8 cellular contexts compared by ENCODE assay signal in the genomic region with DNA sequence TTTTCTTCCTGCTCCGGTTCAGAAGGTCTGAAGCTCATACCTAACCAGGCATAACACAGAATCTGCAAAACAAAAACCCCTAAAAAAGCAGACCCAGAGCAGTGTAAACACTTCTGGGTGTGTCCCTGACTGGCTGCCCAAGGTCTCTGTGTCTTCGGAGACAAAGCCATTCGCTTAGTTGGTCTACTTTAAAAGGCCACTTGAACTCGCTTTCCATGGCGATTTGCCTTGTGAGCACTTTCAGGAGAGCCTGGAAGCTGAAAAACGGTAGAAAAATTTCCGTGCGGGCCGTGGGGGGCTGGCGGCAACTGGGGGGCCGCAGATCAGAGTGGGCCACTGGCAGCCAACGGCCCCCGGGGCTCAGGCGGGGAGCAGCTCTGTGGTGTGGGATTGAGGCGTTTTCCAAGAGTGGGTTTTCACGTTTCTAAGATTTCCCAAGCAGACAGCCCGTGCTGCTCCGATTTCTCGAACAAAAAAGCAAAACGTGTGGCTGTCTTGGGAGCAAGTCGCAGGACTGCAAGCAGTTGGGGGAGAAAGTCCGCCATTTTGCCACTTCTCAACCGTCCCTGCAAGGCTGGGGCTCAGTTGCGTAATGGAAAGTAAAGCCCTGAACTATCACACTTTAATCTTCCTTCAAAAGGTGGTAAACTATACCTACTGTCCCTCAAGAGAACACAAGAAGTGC. TPM values are rescaled to one million over a fixed set of nuclear protein-coding genes. Genes with fewer than 3 reads are reported as not detected.
A peak's percentile ranks its signal among the peaks of the same experiment; 100 is the strongest.
DNase-seq lines count a peak whose midpoint lies in the region; TF ChIP-seq lines count a peak whose summit lies in the region.

No MANE protein-coding gene starts in this region.

- TF ChIP-seq CTCF in WERI-Rb-1 (IDR thresholded peaks at IDR 0.05; ENCODE audit: low read depth, low read length) (no peak), GM10266 (IDR thresholded peaks at IDR 0.05; ENCODE audit: control insufficient read depth, insufficient read depth, low read depth, missing control alignments) (no peak)

- H3K27ac ChIP-seq in WERI-Rb-1 (peak overlapping the region; percentile 100), stomach smooth muscle (ENCODE audit: low read length) (peak overlapping the region; percentile 100)

- H3K9ac ChIP-seq in stomach smooth muscle (ENCODE audit: low read length in 2 of 2), result peak overlapping the region; percentile 98 to 99

- H3K9me3 ChIP-seq in WERI-Rb-1 (ENCODE audit: severe bottlenecking), result no peaks in the 10 kb centered on the region
- no peaks in the 10 kb centered on the region for H3K9me3 ChIP-seq in stomach smooth muscle (ENCODE audit: control insufficient read depth in 2 of 2, low read length in 2 of 2)

- peaks cover 45% of the 10 kb centered on the region for H3K4me1 ChIP-seq in stomach smooth muscle (ENCODE audit: control insufficient read depth, insufficient read depth, low read length)

- peak overlapping the region; percentile 89 for H3K4me3 ChIP-seq in WERI-Rb-1 (ENCODE audit: low read depth, low read length)
- peak overlapping the region; percentile 91 to 97 for H3K4me3 ChIP-seq in stomach smooth muscle (ENCODE audit: low read length in 2 of 2)

- H3K27me3 ChIP-seq in WERI-Rb-1 (ENCODE audit: insufficient read depth, low read depth, severe bottlenecking), result no peaks in the 10 kb centered on the region
- H3K27me3 ChIP-seq in stomach smooth muscle (ENCODE audit: control insufficient read depth in 1 of 2, insufficient read depth in 2 of 2, low read length in 2 of 2), result no peaks in the 10 kb centered on the region

- DNase-seq in ELR (ENCODE audit: low read depth) (peak; percentile 69), NCI-H1092 (lab: John Stamatoyannopoulos, UW) (peak; percentile 73), WERI-Rb-1 (peak; percentile 52), dermis blood vessel endothelial cell (peak; percentile 69), mesenteric fat pad (ENCODE audit: low spot score) (peak; percentile 86), middle frontal gyrus (ENCODE audit: extremely low spot score, low spot score) (no peak), GM10266 (ENCODE audit: extremely low spot score) (no peak)

- H3K36me3 ChIP-seq in WERI-Rb-1, result peaks cover 42% of the 10 kb centered on the region
- H3K36me3 ChIP-seq in stomach smooth muscle (ENCODE audit: control insufficient read depth in 2 of 2, insufficient read depth in 2 of 2, low read length in 2 of 2), result peaks cover 21 to 31% of the 10 kb centered on the region in 2 donors

RNA-seq across cellular contexts. Expression of a gene that starts 0.7 kb away (rescaled TPM):
- total RNA-seq in dermis blood vessel endothelial cell, result 2,930 and 8,332 TPM in 2 replicates
- 11,495 TPM for total RNA-seq in mesenteric fat pad

RNA-seq across cellular contexts. Expression of a gene that starts 26.7 kb away (rescaled TPM):
- total RNA-seq in dermis blood vessel endothelial cell, result 67.4 and 71.3 TPM in 2 replicates
- total RNA-seq in mesenteric fat pad, result 87.0 TPM

RNA-seq across cellular contexts. Expression of a gene that starts 60.0 kb away (rescaled TPM):
- total RNA-seq in dermis blood vessel endothelial cell (31.1 and 48.2 TPM in 2 replicates), mesenteric fat pad (91.9 TPM)

Comparison
In these comparisons a context has a peak if more than half of its experiments do, and no peak if none do; other contexts are left out.
1. DNase-seq: peak in ELR (single experiment), NCI-H1092 (single experiment), WERI-Rb-1 (single experiment), dermis blood vessel endothelial cell (single experiment) and mesenteric fat pad (single experiment); none in middle frontal gyrus (single experiment) and GM10266 (single experiment).